ENCODE assay signal across 1 cellular context in genomic region chr3:119627461-119627860, GRCh38.
TF ChIP-seq lines count a peak whose summit lies in the region.

No MANE protein-coding gene starts in this region.

TF ChIP-seq in GM12878, 131 proteins besides CTCF, POLR2A, EP300 and RAD21 (continued from another document):
- TF ChIP-seq KLF5 (IDR thresholded peaks at IDR 0.05; ENCODE audit: partially characterized antibody) = no peak
- no peak for TF ChIP-seq SMC3 (IDR thresholded peaks at IDR 0.05; ENCODE audit: borderline replicate concordance, low read length)
- TF ChIP-seq ZNF384 (IDR thresholded peaks at IDR 0.05; ENCODE audit: borderline replicate concordance, low read depth, low read length) = no peak
- TF ChIP-seq GATAD2B (conservative IDR thresholded peaks at IDR 0.05; ENCODE audit: low read depth) = no peak
- no peak for TF ChIP-seq CHD4 (IDR thresholded peaks at IDR 0.05)
- 0 out of 2 replicates have a peak, but pooled peaks have one; percentile 35 for TF ChIP-seq NBN (IDR thresholded peaks at IDR 0.05)
- no peak for TF ChIP-seq HCFC1 (IDR thresholded peaks at IDR 0.05; ENCODE audit: low read length)
- TF ChIP-seq HDAC2 (IDR thresholded peaks at IDR 0.05) = no peak
- TF ChIP-seq SUZ12 (IDR thresholded peaks at IDR 0.05; ENCODE audit: unreplicated experiment) = no peak
- TF ChIP-seq JUNB (IDR thresholded peaks at IDR 0.05) = 0 out of 2 replicates have a peak, but pooled peaks have one; percentile 14
- no peak for TF ChIP-seq TCF3 (IDR thresholded peaks at IDR 0.05; ENCODE audit: borderline replicate concordance, insufficient read depth, low read depth, low read length)
- TF ChIP-seq TARDBP (IDR thresholded peaks at IDR 0.05; ENCODE audit: borderline replicate concordance) = no peak
- TF ChIP-seq USF2 (IDR thresholded peaks at IDR 0.05; ENCODE audit: borderline replicate concordance, low read depth, low read length) = no peak
- TF ChIP-seq BRCA1 (IDR thresholded peaks at IDR 0.05; ENCODE audit: low read depth, low read length) = no peak
- TF ChIP-seq BCL11A (IDR thresholded peaks at IDR 0.05; ENCODE audit: low read depth, low read length) = no peak
- peak; percentile 41; the same call in 1 of the 2 replicates for TF ChIP-seq NFIC (IDR thresholded peaks at IDR 0.05; ENCODE audit: low read depth, low read length)
- no peak for TF ChIP-seq HDAC6 (IDR thresholded peaks at IDR 0.05; ENCODE audit: unreplicated experiment)
- no peak for TF ChIP-seq KDM1A (IDR thresholded peaks at IDR 0.05; ENCODE audit: borderline replicate concordance)
- TF ChIP-seq ZNF274 (IDR thresholded peaks at IDR 0.05; ENCODE audit: insufficient read depth, insufficient read length) = no peak
- no peak for TF ChIP-seq CBX3 (IDR thresholded peaks at IDR 0.05; ENCODE audit: borderline replicate concordance, low read depth)
- TF ChIP-seq PML (IDR thresholded peaks at IDR 0.05; ENCODE audit: low read length) = no peak
- no peak for TF ChIP-seq E2F4 (IDR thresholded peaks at IDR 0.05; ENCODE audit: low read depth, low read length)
- peak; percentile 19 for TF ChIP-seq RELA (IDR thresholded peaks at IDR 0.05; ENCODE audit: borderline replicate concordance, partially characterized antibody)
- TF ChIP-seq MTA2 (IDR thresholded peaks at IDR 0.05; ENCODE audit: low read depth) = no peak
- peak; percentile 71 for TF ChIP-seq EED (IDR thresholded peaks at IDR 0.05; ENCODE audit: low read depth)
- no peak for TF ChIP-seq ZBTB4 (CRISPR knock-in tag; IDR thresholded peaks at IDR 0.05)
